In the genomic region with DNA sequence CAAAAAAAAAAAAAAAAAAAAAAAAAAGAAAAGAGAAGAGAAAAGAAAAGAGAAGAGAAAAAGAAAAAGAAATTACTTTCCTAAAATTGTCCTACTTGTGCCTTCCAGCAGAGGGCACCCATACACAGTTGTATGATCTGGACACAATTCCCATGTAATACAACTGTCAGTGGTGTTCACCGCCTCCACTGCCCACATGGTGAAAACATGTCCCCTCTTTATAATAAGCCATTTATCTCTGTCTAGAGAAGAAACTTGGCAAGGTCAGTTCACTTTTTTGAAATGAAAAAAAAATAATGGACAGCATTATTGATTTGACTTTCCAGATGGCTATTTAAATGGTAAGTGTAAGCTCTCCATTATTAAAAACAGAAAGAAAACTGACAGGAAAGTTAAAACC, we compare ENCODE assay signal across 8 cellular contexts.
DNase-seq lines count a peak whose midpoint lies in the region; ATAC-seq, FAIRE-seq and TF ChIP-seq lines count a peak whose summit lies in the region.

No MANE protein-coding gene starts in this region.

- H3K4me3 Mint-ChIP-seq in MCF 10A (ENCODE audit: unreplicated experiment) = no peak overlapping the region

- H3K9ac ChIP-seq in keratinocyte (ENCODE audit: control insufficient read depth, extremely low read depth, insufficient read depth, low read length) = no peak overlapping the region

- peaks cover 32% of the 10 kb centered on the region for H3K27me3 Mint-ChIP-seq in MCF 10A (ENCODE audit: insufficient read depth, unreplicated experiment)

- POLR2A ChIA-PET in MCF 10A (lab: Yijun Ruan, JAX) = no interaction called here

- intact Hi-C loops in MCF 10A (cut with micrococcal nuclease) (loop anchor here (1.0 kb wide), 1 partner anchor 37 kb away; no protein-coding TSS in a partner anchor), upper lobe of right lung (cut with DNase I) (no loop called here)

- no peaks in the 10 kb centered on the region for H4K20me1 ChIP-seq in keratinocyte (ENCODE audit: control insufficient read depth, extremely low read depth, insufficient read depth, low read length)

- peak; percentile 52 for TF ChIP-seq CTCF in MCF 10A (IDR thresholded peaks at IDR 0.05; ENCODE audit: unreplicated experiment)
- TF ChIP-seq CTCF in keratinocyte (optimal IDR thresholded peaks at IDR 0.05 in 1 of 3, IDR thresholded peaks at IDR 0.05 in 1 of 3, conservative IDR thresholded peaks at IDR 0.05 in 1 of 3; ENCODE audit: extremely low read depth in 1 of 3, insufficient read depth in 2 of 3, low read length in 3 of 3) = peak; percentile 63 to 64 (median 64)
- TF ChIP-seq CTCF in upper lobe of right lung (IDR thresholded peaks at IDR 0.05) = peak; percentile 66

- H3K9me1 ChIP-seq in keratinocyte (ENCODE audit: control insufficient read depth, extremely low read depth, insufficient read depth, low read length) = no peaks in the 10 kb centered on the region

- H3K27me3 ChIP-seq in keratinocyte (ENCODE audit: control insufficient read depth, extremely low read depth, insufficient read depth, low read length) (no peaks in the 10 kb centered on the region), upper lobe of right lung (no peaks in the 10 kb centered on the region)

- dilution Hi-C loops in keratinocyte (cut with MboI; ENCODE audit: extremely low pct_ligation_motif_present, low sequenced_read_pairs) = no loop called here

- H3K9me3 ChIP-seq in keratinocyte (ENCODE audit: control insufficient read depth, low read depth, low read length) (no peaks in the 10 kb centered on the region), upper lobe of right lung (no peaks in the 10 kb centered on the region)

- no peak overlapping the region for H2AFZ ChIP-seq in keratinocyte (ENCODE audit: control insufficient read depth, low read length)

- peak; percentile 82 for ATAC-seq in GM18868 (IDR thresholded peaks at IDR 0.05; ENCODE audit: unreplicated experiment)
- ATAC-seq in HG03060 (IDR thresholded peaks at IDR 0.05; ENCODE audit: low read depth, unreplicated experiment) = peak; percentile 75
- peak; percentile 79 for ATAC-seq in upper lobe of right lung

- H3K4me1 Mint-ChIP-seq in MCF 10A (ENCODE audit: insufficient read depth, unreplicated experiment) = no peaks in the 10 kb centered on the region

- no TSS peak for BruUV-seq in MCF 10A (replicated peaks; lab: Mats Ljungman, UMichigan)

- H3K79me2 ChIP-seq in keratinocyte (ENCODE audit: control insufficient read depth, insufficient read depth, low read length) = no peaks in the 10 kb centered on the region

- no peak overlapping the region for H3K27ac Mint-ChIP-seq in MCF 10A (ENCODE audit: low read depth, unreplicated experiment)

- no peaks in the 10 kb centered on the region for H3K36me3 ChIP-seq in keratinocyte (ENCODE audit: control insufficient read depth in 2 of 2, extremely low read depth in 1 of 2, insufficient read depth in 2 of 2, low read length in 2 of 2)
- H3K36me3 ChIP-seq in upper lobe of right lung = no peaks in the 10 kb centered on the region

- DNase-seq in DMS114 treated with DMSO at 0.1 percent for 48 hours (lab: John Stamatoyannopoulos, UW; ENCODE audit: unreplicated experiment) (peak; percentile 2), NCI-H510A (lab: John Stamatoyannopoulos, UW) (peak; percentile 12), MCF 10A (ENCODE audit: unreplicated experiment) (peak; percentile 61), keratinocyte (ENCODE audit: low read depth, low spot score) (no peak), upper lobe of right lung (no peak), NCI-H128 (lab: John Stamatoyannopoulos, UW; ENCODE audit: unreplicated experiment) (no peak)

- H3K27ac ChIP-seq in keratinocyte (ENCODE audit: control insufficient read depth, insufficient read depth, low read length) (no peak overlapping the region), upper lobe of right lung (no peak overlapping the region)

- FAIRE-seq in keratinocyte (lab: Jason Lieb, UNC) = peak; percentile 46

- H3K4me3 ChIP-seq in keratinocyte (ENCODE audit: control insufficient read depth in 2 of 3, extremely low read depth in 1 of 3, insufficient read depth in 2 of 3, low read depth in 1 of 3, low read length in 3 of 3) = no peak overlapping the region
- no peak overlapping the region for H3K4me3 ChIP-seq in upper lobe of right lung

- H3K36me3 Mint-ChIP-seq in MCF 10A (ENCODE audit: insufficient read depth, unreplicated experiment) = no peaks in the 10 kb centered on the region

- no peak overlapping the region for H3K4me2 ChIP-seq in keratinocyte (ENCODE audit: control insufficient read depth, extremely low read depth, insufficient read depth, low read depth, low read length)

- no peaks in the 10 kb centered on the region for H3K4me1 ChIP-seq in keratinocyte (ENCODE audit: control insufficient read depth, extremely low read depth, insufficient read depth, low read length)
- no peaks in the 10 kb centered on the region for H3K4me1 ChIP-seq in upper lobe of right lung

- no peaks in the 10 kb centered on the region for H3K9me3 Mint-ChIP-seq in MCF 10A (ENCODE audit: unreplicated experiment)

- CTCF ChIA-PET in MCF 10A (lab: Yijun Ruan, JAX) = interaction anchor here (0.6 to 3.4 kb wide), 45 partner anchors 9 to 1954 kb away, joined by 3 to 36 read pairs (median 4); no protein-coding TSS in a partner anchor

Comparison
In these comparisons a context has a peak if more than half of its experiments do, and no peak if none do; other contexts are left out.
1. DNase-seq: peak in DMS114 treated with DMSO at 0.1 percent for 48 hours (single experiment), NCI-H510A (single experiment) and MCF 10A (single experiment); none in keratinocyte (single experiment), upper lobe of right lung (single experiment) and NCI-H128 (single experiment).
2. Peak in every context shown above with its lines, with median percentiles within 50 percentile points of each other: ATAC-seq and CTCF ChIP-seq.